Comparison of ENCODE assay signal across 10 cellular contexts in the genomic region with DNA sequence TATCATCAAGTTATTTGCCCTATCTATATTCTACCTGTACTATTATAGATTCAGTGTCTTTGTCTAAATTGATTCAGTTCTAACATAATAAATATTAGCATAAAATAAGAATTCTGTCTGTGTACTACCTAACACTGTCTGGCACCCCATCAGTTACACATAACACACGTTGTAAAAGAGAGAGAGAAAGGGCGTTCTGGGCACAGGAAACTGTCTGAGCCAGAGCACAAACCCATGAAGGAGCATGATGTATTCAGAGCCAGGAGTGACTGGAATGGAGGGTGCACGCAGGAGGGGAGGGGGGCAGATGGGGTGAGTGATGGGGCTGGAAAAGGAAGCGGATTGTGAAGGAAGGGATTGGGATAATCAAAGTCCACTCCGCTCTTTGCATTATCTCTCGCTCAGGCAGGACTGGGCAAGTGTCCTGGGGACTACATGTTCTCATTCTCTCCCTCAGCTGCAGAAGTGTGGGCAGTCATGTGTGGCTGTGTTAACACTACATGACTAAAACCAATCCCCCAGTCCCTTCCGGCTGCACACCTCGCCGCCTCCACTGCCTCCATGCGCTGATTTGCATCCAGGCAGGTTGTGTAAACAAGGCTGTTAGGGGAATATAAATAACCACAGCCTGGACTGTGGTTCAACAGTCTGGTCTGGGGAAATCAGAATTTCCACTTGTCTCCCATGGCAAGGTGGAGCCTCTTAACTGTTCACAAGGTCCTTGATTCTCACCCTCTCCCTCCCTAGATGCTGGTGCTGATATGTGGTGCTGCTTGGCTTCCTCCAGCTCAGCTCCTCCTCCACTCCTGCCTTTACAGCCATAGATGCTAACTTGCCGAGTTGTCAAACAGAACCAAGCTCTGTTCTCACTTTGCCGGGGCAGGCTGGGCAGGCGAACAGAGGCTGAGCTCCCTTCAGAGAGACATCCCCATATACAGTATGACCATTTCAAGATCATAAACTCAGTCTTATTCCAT.
DNase-seq lines count a peak whose midpoint lies in the region; ATAC-seq and TF ChIP-seq lines count a peak whose summit lies in the region.
"Had no signal": no experiment of that assay in that cellular context is flagged by ENCODE, and none has a peak within 500 bp of the region (broad histone marks: within the 10 kb centered on the region; RNA-seq: fewer than 3 reads in every experiment).

No MANE protein-coding gene starts in this region.

- peak overlapping the region; percentile 45 for H3K27ac ChIP-seq in VCaP

- H3K4me3 ChIP-seq in GM06990 (replicated peaks; ENCODE audit: low read depth, low read length): no peak overlapping the region

- peak; percentile 99 for ATAC-seq in GM19463 (IDR thresholded peaks at IDR 0.05; ENCODE audit: unreplicated experiment)
- peak; percentile 99 for ATAC-seq in HG03159 (IDR thresholded peaks at IDR 0.05; ENCODE audit: unreplicated experiment)

- no peaks in the 10 kb centered on the region for H3K36me3 ChIP-seq in GM06990 (ENCODE audit: control insufficient read depth, insufficient read depth, low read length)

- no peaks in the 10 kb centered on the region; the same call in 1 of the 2 replicates for H3K27me3 ChIP-seq in GM06990 (replicated peaks; ENCODE audit: control insufficient read depth, insufficient read depth, low read length)

- DNase-seq in GM06990 (ENCODE audit: extremely low read depth, insufficient read length) (peak; percentile 69), cerebellar nuclear complex (lab: John Stamatoyannopoulos, UW) (no peak), T1000 (lab: John Stamatoyannopoulos, UW) (no peak), A172 (ENCODE audit: low spot score) (no peak)
- no peak for DNase-seq in activated CD4-positive, alpha-beta T cell treated with anti-CD3 and anti-CD28 coated beads for 1 hour
- DNase-seq: activated effector memory CD4-positive, alpha-beta T cell treated with Interleukin-2 at 50 U/mL for 16 hours; NCI-H524 treated with DMSO at 0.1 percent for 48 hours had no signal

- TF ChIP-seq CTCF in GM06990 (IDR thresholded peaks at IDR 0.05; ENCODE audit: insufficient read depth, low read length, poor library complexity, severe bottlenecking) (no peak), VCaP (conservative IDR thresholded peaks at IDR 0.05) (no peak; the same call in 1 of the 2 replicates)
